ENCODE assay signal across 7 cellular contexts in the genomic region with DNA sequence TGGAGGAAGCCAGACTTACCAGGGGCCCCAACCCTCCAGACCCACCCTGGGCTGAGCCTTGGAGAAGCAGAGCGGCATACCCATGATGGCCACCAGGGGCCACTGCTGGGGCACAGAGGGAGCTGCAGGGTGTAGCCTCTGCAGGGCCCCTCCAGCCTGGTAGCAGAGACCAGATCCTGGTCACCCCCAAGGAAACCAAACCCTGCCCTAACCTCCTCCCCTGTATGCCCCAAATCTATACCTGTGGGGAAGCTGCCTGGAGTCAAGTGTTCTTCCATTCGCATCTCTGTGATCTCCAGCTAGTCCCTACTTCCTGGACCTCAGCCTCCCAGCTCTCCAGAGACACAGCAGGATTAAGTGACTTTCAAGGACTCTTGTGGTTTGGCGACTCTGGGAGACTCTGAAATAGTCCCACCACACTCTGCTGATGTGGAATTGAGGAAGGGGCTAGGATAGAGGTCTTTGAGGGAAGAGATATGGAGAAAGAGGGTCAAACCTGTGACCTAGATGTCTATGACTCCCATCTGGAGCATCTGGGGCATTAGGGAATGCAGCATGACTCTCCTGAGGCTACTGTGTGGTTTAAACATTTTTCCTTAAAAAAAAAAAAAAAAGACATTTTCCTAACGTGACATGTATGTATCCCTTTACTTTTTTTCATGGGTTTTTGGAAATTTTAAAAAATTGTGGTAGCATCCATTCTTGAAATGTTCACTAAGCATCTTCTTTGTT.
DNase-seq lines count a peak whose midpoint lies in the region; ATAC-seq and TF ChIP-seq lines count a peak whose summit lies in the region.

No MANE protein-coding gene starts in this region.

- H3K36me3 ChIP-seq in mucosa of descending colon (ENCODE audit: low read depth), result no peaks in the 10 kb centered on the region

- no CpG with 5 or more reads among the region's 4 CpGs for WGBS in H9 (ENCODE audit: extremely low coverage, insufficient read length, low lambda C conversion rate)

- H2BK12ac ChIP-seq in H9 (ENCODE audit: insufficient read length, low read depth, low read length), result no peak overlapping the region

- no peak overlapping the region for H2AK5ac ChIP-seq in H9 (ENCODE audit: insufficient read length, low read length)

- no peaks in the 10 kb centered on the region for H3K79me2 ChIP-seq in H9 (ENCODE audit: insufficient read depth, low read length)

- peaks cover 0 to 4% (median 0%) of the 10 kb centered on the region in 3 experiments; a peak in 3 of 7 replicates for H3K36me3 Mint-ChIP-seq in H9 (ENCODE audit: insufficient read depth in 1 of 3, low read depth in 3 of 3)

- H2BK20ac ChIP-seq in H9 (ENCODE audit: low read depth, low read length, poor library complexity, severe bottlenecking), result no peak overlapping the region

- H3K27me3 Mint-ChIP-seq in H9 (ENCODE audit: low read depth), result peaks cover 2% of the 10 kb centered on the region; the same call in 1 of the 2 replicates

- H2AFZ ChIP-seq in H9 (ENCODE audit: low read length), result no peak overlapping the region

- no peak overlapping the region for H3K56ac ChIP-seq in H9 (ENCODE audit: insufficient read length, low read depth, low read length)

- H3K27ac Mint-ChIP-seq in H9, result 0 out of 7 replicates have a peak overlapping the region, but pooled peaks of 1 of the 3 experiments have one; percentile 25

- intact Hi-C loops in mucosa of descending colon (cut with DNase I, micrococcal nuclease), result loop anchor here (2.0 to 5.0 kb wide), 2 partner anchors 83 kb away; no protein-coding TSS in a partner anchor

- no peak overlapping the region for H4K91ac ChIP-seq in H9 (ENCODE audit: insufficient read length, low read depth, low read length)

- no peak overlapping the region for H4K8ac ChIP-seq in H9 (replicated peaks; ENCODE audit: insufficient read length, low read depth, low read length)

- H3K4me3 Mint-ChIP-seq in H9, result no peak overlapping the region

- no peaks in the 10 kb centered on the region for H3K27me3 ChIP-seq in H9 (ENCODE audit: insufficient read depth, low read length)

- H3K23me2 ChIP-seq in H9 (ENCODE audit: insufficient read length, low read depth, low read length, poor library complexity, severe bottlenecking), result no peaks in the 10 kb centered on the region

- TF ChIP-seq CTCF in GM10248 (IDR thresholded peaks at IDR 0.05; ENCODE audit: control extremely low read depth, extremely low read depth, low read depth, missing control alignments) (peak; percentile 92), H9 (conservative IDR thresholded peaks at IDR 0.05) (peak; percentile 97), mucosa of descending colon (IDR thresholded peaks at IDR 0.05) (peak; percentile 85)

- H3K4me3 ChIP-seq in mucosa of descending colon, result no peak overlapping the region

- H3K4me2 ChIP-seq in H9 (ENCODE audit: insufficient read depth, insufficient read length, low read length), result no peak overlapping the region

- no peaks in the 10 kb centered on the region for H4K20me1 ChIP-seq in H9 (ENCODE audit: control insufficient read depth, insufficient read depth, insufficient read length)

- H2BK120ac ChIP-seq in H9 (ENCODE audit: low read depth, low read length, poor library complexity, severe bottlenecking), result no peak overlapping the region

- CTCF ChIA-PET in GM10248 (lab: Yijun Ruan, JAX), result interaction anchor here (0.6 to 8.6 kb wide), 49 partner anchors 11 to 274 kb away, joined by 3 to 116 read pairs (median 4); no protein-coding TSS in a partner anchor

- DNase-seq in GM10248 (ENCODE audit: extremely low spot score), result peak; percentile 76
- DNase-seq in H9, result peak; percentile 84
- DNase-seq in NCI-H2196 treated with DMSO at 0.1 percent for 48 hours (lab: John Stamatoyannopoulos, UW; ENCODE audit: unreplicated experiment), result peak; percentile 18
- DNase-seq in activated CD4-positive, alpha-beta T cell treated with anti-CD3 and anti-CD28 coated beads, Interleukin-2, amount 50 U/mL, for 48 hours, result peak; percentile 67 to 73
- DNase-seq in effector CD8-positive, alpha-beta T cell (lab: John Stamatoyannopoulos, UW), result peak; percentile 28
- peak in 2 of 3 donors; percentile 78 to 79 for DNase-seq in mucosa of descending colon
- peak; percentile 21 to 34 for DNase-seq in stimulated activated CD8-positive, alpha-beta memory T cell treated with anti-CD3 and anti-CD28 coated beads, Interleukin-7, amount 100 ng/mL, for 1 hour (ENCODE audit: low read depth in 2 of 2)

- ATAC-seq in mucosa of descending colon, result peak; percentile 67

- H3K27ac ChIP-seq in H9 (ENCODE audit: insufficient read length, low read depth, low read length), result no peak overlapping the region

- H3K9me3 ChIP-seq in H9 (ENCODE audit: control insufficient read depth, low read depth, low read length) (no peaks in the 10 kb centered on the region), mucosa of descending colon (no peaks in the 10 kb centered on the region)

- H3K9ac ChIP-seq in H9 (ENCODE audit: extremely low read depth, insufficient read length, low read length), result no peak overlapping the region

- H3K4ac ChIP-seq in H9 (ENCODE audit: low read depth, low read length), result no peak overlapping the region

- no peak overlapping the region for H3T11ph ChIP-seq in H9 (ENCODE audit: low read length)

- no peaks in the 10 kb centered on the region; the same call in none of the 2 replicates for H3K4me1 ChIP-seq in H9 (ENCODE audit: insufficient read depth, low read length)
- peaks cover 20% of the 10 kb centered on the region for H3K4me1 ChIP-seq in mucosa of descending colon (ENCODE audit: low read depth)

- no peak overlapping the region for H3K23ac ChIP-seq in H9 (ENCODE audit: insufficient read length, low read depth, low read length)

- peaks cover 25 to 32% of the 10 kb centered on the region in 2 experiments for H3K4me1 Mint-ChIP-seq in H9

- H3K18ac ChIP-seq in H9 (ENCODE audit: insufficient read length, low read depth, low read length), result no peak overlapping the region

- no peak overlapping the region for H2BK15ac ChIP-seq in H9 (ENCODE audit: low read depth, low read length)

- POLR2A ChIA-PET in GM10248 (lab: Yijun Ruan, JAX), result interaction anchor here (0.6 kb wide), 1 partner anchor 272 kb away, joined by 4 read pairs; the partner anchor contains the start of gene RNPEP

- H3K9me3 Mint-ChIP-seq in H9, result no peaks in the 10 kb centered on the region

- H2BK5ac ChIP-seq in H9 (ENCODE audit: insufficient read length, low read length), result no peak overlapping the region

- no peak overlapping the region for H4K5ac ChIP-seq in H9 (ENCODE audit: insufficient read length, low read depth, low read length)

- no peaks in the 10 kb centered on the region for H3K79me1 ChIP-seq in H9 (ENCODE audit: insufficient read depth, low read depth, low read length, poor library complexity, severe bottlenecking)

- H3K14ac ChIP-seq in H9 (ENCODE audit: insufficient read depth, low read length), result no peak overlapping the region; the same call in 1 of the 2 replicates

Comparison
In these comparisons a context has a peak if more than half of its experiments do, and no peak if none do; other contexts are left out.
1. DNase-seq: peak in every context shown above with its lines; median percentile 84 in H9; 78 in mucosa of descending colon; 76 in GM10248; 70 in activated CD4-positive, alpha-beta T cell treated with anti-CD3 and anti-CD28 coated beads, Interleukin-2, amount 50 U/mL, for 48 hours; 28 in effector CD8-positive, alpha-beta T cell; 28 in stimulated activated CD8-positive, alpha-beta memory T cell treated with anti-CD3 and anti-CD28 coated beads, Interleukin-7, amount 100 ng/mL, for 1 hour; 18 in NCI-H2196 treated with DMSO at 0.1 percent for 48 hours.